Comparison of ENCODE assay signal across 8 cellular contexts in the genomic region with DNA sequence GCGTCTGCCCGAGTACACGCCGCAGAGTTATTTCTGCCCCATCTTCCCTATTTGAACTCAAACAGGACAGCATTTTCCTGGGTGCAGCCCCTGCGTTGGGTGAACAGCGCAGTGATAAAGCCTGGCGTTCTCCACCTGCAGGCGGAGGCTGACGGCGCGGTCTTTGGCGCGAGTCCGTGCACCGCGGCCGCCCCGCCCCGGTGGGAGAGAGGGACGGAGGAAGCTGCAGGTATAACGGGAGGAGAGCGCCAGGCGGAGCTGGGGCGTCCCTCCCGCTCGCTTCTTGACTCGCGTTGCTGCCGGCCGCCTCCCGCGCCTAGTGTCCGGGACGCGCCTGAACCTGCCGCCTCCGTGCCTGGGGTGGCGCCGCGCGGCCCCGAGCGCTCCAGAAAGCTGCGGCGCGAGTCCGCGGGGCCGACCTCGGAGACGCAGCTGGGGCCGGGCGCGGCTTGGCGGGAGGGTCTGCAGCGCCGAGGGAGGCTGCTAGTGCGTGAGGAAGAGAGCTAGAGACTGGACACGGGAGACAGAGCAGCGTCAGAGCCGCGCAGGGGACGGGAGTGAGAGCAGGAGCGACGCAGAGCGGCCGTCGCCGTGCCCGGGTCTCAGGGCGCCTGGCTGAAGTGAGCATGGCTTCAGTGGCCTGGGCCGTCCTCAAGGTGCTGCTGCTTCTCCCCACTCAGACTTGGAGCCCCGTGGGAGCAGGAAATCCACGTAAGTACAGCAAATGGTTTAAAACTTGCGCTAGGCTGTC.
DNase-seq lines count a peak whose midpoint lies in the region; ATAC-seq, FAIRE-seq and TF ChIP-seq lines count a peak whose summit lies in the region.
"Not testable (repeated sequence)": the region's sequence is repeated elsewhere in the genome, so short reads cannot be mapped to it uniquely, and the experiment has no call there.

No MANE protein-coding gene starts in this region.

- H3K4me1 ChIP-seq in Caco-2; Panc1 (ENCODE audit: control insufficient read depth, insufficient read depth, low read length); adrenal gland (replicated peaks in 1 of 2); H1 (replicated peaks in 1 of 4; ENCODE audit: control insufficient read depth in 3 of 4, insufficient read depth in 4 of 4, low read length in 3 of 4); heart left ventricle; right lobe of liver: not testable (repeated sequence)

- not testable (repeated sequence) for H4K8ac ChIP-seq in H1 (ENCODE audit: extremely low read depth, insufficient read depth, low read length)

- not testable (repeated sequence) for H2BK5ac ChIP-seq in H1 (ENCODE audit: low read depth, low read length)

- not testable (repeated sequence) for H2BK120ac ChIP-seq in H1 (replicated peaks; ENCODE audit: low read depth, low read length)

- not testable (repeated sequence) for TF ChIP-seq CTCF in Caco-2 (IDR thresholded peaks at IDR 0.05; ENCODE audit: insufficient read depth in 1 of 2, low read depth in 1 of 2, low read length in 1 of 2, severe bottlenecking in 1 of 2, unreplicated experiment in 1 of 2); Panc1 (IDR thresholded peaks at IDR 0.05); adrenal gland (IDR thresholded peaks at IDR 0.05); H1 (IDR thresholded peaks at IDR 0.05; ENCODE audit: control extremely low read depth in 1 of 3, insufficient read depth in 1 of 3, low read depth in 1 of 3, low read length in 3 of 3); heart left ventricle (IDR thresholded peaks at IDR 0.05); right lobe of liver (IDR thresholded peaks at IDR 0.05); osteocyte (IDR thresholded peaks at IDR 0.05)

- not testable (repeated sequence) for H4K5ac ChIP-seq in H1 (ENCODE audit: insufficient read length, low read depth, low read length)

- not testable (repeated sequence) for H3K18ac ChIP-seq in H1 (ENCODE audit: extremely low read depth, low read length)

- H3K4ac ChIP-seq in H1 (replicated peaks; ENCODE audit: insufficient read length, low read depth, low read length), result not testable (repeated sequence)

- not testable (repeated sequence) for H3K4me1 Mint-ChIP-seq in Caco-2 (ENCODE audit: low read depth, unreplicated experiment); osteocyte (ENCODE audit: unreplicated experiment); stimulated activated naive CD8-positive, alpha-beta T cell treated with anti-CD3 and anti-CD28 coated beads, Interleukin-15, amount 100 ng/mL, for 72 hours

- not testable (repeated sequence) for ATAC-seq in Panc1; heart left ventricle; right lobe of liver; stimulated activated naive CD8-positive, alpha-beta T cell treated with anti-CD3 and anti-CD28 coated beads, Interleukin-15, amount 100 ng/mL, for 72 hours

- not testable (repeated sequence) for H3K4me3 ChIP-seq in Caco-2 (ENCODE audit: low read depth, low read length); adrenal gland
- peak overlapping the region; percentile 19 to 33 for H3K4me3 ChIP-seq in Panc1 (ENCODE audit: low read depth in 2 of 2, low read length in 2 of 2)
- H3K4me3 ChIP-seq in H1 (ENCODE audit: extremely low read depth in 1 of 4, insufficient read depth in 2 of 4, low read depth in 3 of 4, low read length in 4 of 4), result peak overlapping the region in 3 of 4 experiments; percentile 26 to 43 (median 43); a peak in 5 of 8 replicates
- peak overlapping the region in 9 of 12 donors; percentile 10 to 47 (median 37) for H3K4me3 ChIP-seq in heart left ventricle
- H3K4me3 ChIP-seq in right lobe of liver, result peak overlapping the region in 1 of 3 donors; percentile 32

- BruUV-seq in Caco-2 (replicated peaks; lab: Mats Ljungman, UMichigan); Panc1 (replicated peaks; lab: Mats Ljungman, UMichigan): not testable (repeated sequence)

- CTCF ChIA-PET in Caco-2 (lab: Charles Lee); Panc1 (lab: Charles Lee); H1 (lab: Charles Lee; ENCODE audit: partially characterized antibody): not testable (repeated sequence)

- not testable (repeated sequence) for H3K9me3 ChIP-seq in Caco-2; Panc1 (ENCODE audit: control insufficient read depth, insufficient read depth, low read depth, low read length); adrenal gland (replicated peaks in 1 of 3); H1 (ENCODE audit: insufficient read depth in 2 of 2, low read depth in 1 of 2, low read length in 1 of 2); heart left ventricle; right lobe of liver

- H3K27me3 Mint-ChIP-seq in Caco-2 (ENCODE audit: insufficient read depth, unreplicated experiment); osteocyte (ENCODE audit: unreplicated experiment); stimulated activated naive CD8-positive, alpha-beta T cell treated with anti-CD3 and anti-CD28 coated beads, Interleukin-15, amount 100 ng/mL, for 72 hours: not testable (repeated sequence)

- H3K9me3 Mint-ChIP-seq in Caco-2 (ENCODE audit: unreplicated experiment); osteocyte (ENCODE audit: unreplicated experiment); stimulated activated naive CD8-positive, alpha-beta T cell treated with anti-CD3 and anti-CD28 coated beads, Interleukin-15, amount 100 ng/mL, for 72 hours: not testable (repeated sequence)

- H2AFZ ChIP-seq in H1 (ENCODE audit: low read length), result not testable (repeated sequence)

- TF ChIP-seq RAD21 in H1 (IDR thresholded peaks at IDR 0.05 in 1 of 2, conservative IDR thresholded peaks at IDR 0.05 in 1 of 2; ENCODE audit: low read depth in 2 of 2, low read length in 2 of 2), result not testable (repeated sequence)

- not testable (repeated sequence) for H3K23me2 ChIP-seq in H1 (ENCODE audit: low read depth, low read length)

- in situ Hi-C loops in Panc1 (cut with HindIII; ENCODE audit: low pct_unique_long_range_greater_than_20kb, low sequenced_read_pairs), result not testable (repeated sequence)

- not testable (repeated sequence) for H4K91ac ChIP-seq in H1 (replicated peaks; ENCODE audit: insufficient read length, low read length)

- not testable (repeated sequence) for H3K4me2 ChIP-seq in H1 (ENCODE audit: insufficient read depth in 1 of 2, low read depth in 2 of 2, low read length in 2 of 2)

- H2BK20ac ChIP-seq in H1 (ENCODE audit: low read length), result not testable (repeated sequence)

- WGBS in adrenal gland, 4 donors, result 0 to 8% (median 1%) methylated on average over 2 to 42 of the region's 75 CpGs
- WGBS in H1 (ENCODE audit: extremely low coverage in 1 of 2, insufficient coverage in 1 of 2, insufficient read length in 1 of 2, insufficient replicate concordance in 2 of 2, low coverage in 1 of 2, low lambda C conversion rate in 2 of 2, missing lambda C conversion rate in 1 of 2), 2 experiments, result 2% methylated on average over 8 of the region's 75 CpGs; no CpG with 5 or more reads in 1 of the 2 experiments
- WGBS in heart left ventricle, 4 donors, result 0 to 5% (median 0%) methylated on average over 2 to 42 of the region's 75 CpGs
- WGBS in right lobe of liver (ENCODE audit: insufficient coverage, low coverage, low lambda C conversion rate, missing lambda C conversion rate), result under 1% methylated on average over 17 of the region's 75 CpGs

- H3K4me3 Mint-ChIP-seq in Caco-2 (ENCODE audit: unreplicated experiment) (peak overlapping the region; percentile 54), osteocyte (ENCODE audit: unreplicated experiment) (peak overlapping the region; percentile 70)
- H3K4me3 Mint-ChIP-seq in stimulated activated naive CD8-positive, alpha-beta T cell treated with anti-CD3 and anti-CD28 coated beads, Interleukin-15, amount 100 ng/mL, for 72 hours, result peak overlapping the region; percentile 39 to 60

- H3K36me3 ChIP-seq in Caco-2 (ENCODE audit: control insufficient read depth, insufficient read depth, low read length); Panc1 (ENCODE audit: control insufficient read depth, insufficient read depth, low read length); adrenal gland (replicated peaks in 1 of 2); H1 (ENCODE audit: control insufficient read depth in 2 of 4, insufficient read depth in 4 of 4, low read length in 3 of 4); heart left ventricle; right lobe of liver: not testable (repeated sequence)

- FAIRE-seq in H1 (lab: Jason Lieb, UNC), result not testable (repeated sequence)

- H3K27me3 ChIP-seq in Caco-2 (replicated peaks; ENCODE audit: control insufficient read depth, insufficient read depth, low read length); Panc1 (ENCODE audit: control insufficient read depth, insufficient read depth, low read length); adrenal gland; H1 (replicated peaks in 1 of 4; ENCODE audit: control insufficient read depth in 3 of 4, extremely low read depth in 1 of 4, insufficient read depth in 3 of 4, low read length in 3 of 4); heart left ventricle; right lobe of liver: not testable (repeated sequence)

- H3K79me2 ChIP-seq in H1 (ENCODE audit: control insufficient read depth in 1 of 2, insufficient read depth in 2 of 2, low read length in 2 of 2), result not testable (repeated sequence)

- POLR2A ChIA-PET in Caco-2 (lab: Charles Lee); Panc1 (lab: Charles Lee); H1 (lab: Charles Lee; ENCODE audit: partially characterized antibody): not testable (repeated sequence)

- not testable (repeated sequence) for H3K23ac ChIP-seq in H1 (ENCODE audit: insufficient read length)

- not testable (repeated sequence) for H3K14ac ChIP-seq in H1 (ENCODE audit: insufficient read length)

- H2BK15ac ChIP-seq in H1 (ENCODE audit: low read length), result not testable (repeated sequence)

- not testable (repeated sequence) for TF ChIP-seq EP300 in H1 (IDR thresholded peaks at IDR 0.05; ENCODE audit: borderline replicate concordance in 1 of 2, low read depth in 2 of 2, low read length in 2 of 2)

- H3K27ac Mint-ChIP-seq in Caco-2 (ENCODE audit: unreplicated experiment); osteocyte (ENCODE audit: unreplicated experiment); stimulated activated naive CD8-positive, alpha-beta T cell treated with anti-CD3 and anti-CD28 coated beads, Interleukin-15, amount 100 ng/mL, for 72 hours: not testable (repeated sequence)

- not testable (repeated sequence) for TF ChIP-seq POLR2A in adrenal gland (IDR thresholded peaks at IDR 0.05); H1 (IDR thresholded peaks at IDR 0.05; ENCODE audit: control extremely low read depth in 1 of 2, low read depth in 2 of 2, low read length in 2 of 2); heart left ventricle (IDR thresholded peaks at IDR 0.05); right lobe of liver (IDR thresholded peaks at IDR 0.05)

- H2AK5ac ChIP-seq in H1 (ENCODE audit: low read depth, low read length), result not testable (repeated sequence)

- intact Hi-C loops in Caco-2 (cut with micrococcal nuclease; ENCODE audit: unreplicated experiment); Panc1 (cut with micrococcal nuclease; ENCODE audit: unreplicated experiment); adrenal gland (cut with DNase I); heart left ventricle (cut with DNase I); right lobe of liver (cut with DNase I): not testable (repeated sequence)

- H3K36me3 Mint-ChIP-seq in Caco-2 (ENCODE audit: insufficient read depth, unreplicated experiment); osteocyte (ENCODE audit: unreplicated experiment): not testable (repeated sequence)

- not testable (repeated sequence) for H3K79me1 ChIP-seq in H1 (ENCODE audit: low read depth, low read length)

- not testable (repeated sequence) for H3K27ac ChIP-seq in Panc1 (ENCODE audit: low read length); adrenal gland; H1 (ENCODE audit: low read depth, low read length); right lobe of liver
- peak overlapping the region in 2 of 12 donors; percentile 43 to 61 for H3K27ac ChIP-seq in heart left ventricle

- H3K9ac ChIP-seq in H1 (replicated peaks in 1 of 4; ENCODE audit: extremely low read depth in 1 of 4, low read depth in 3 of 4, low read length in 3 of 4), result peak overlapping the region in 1 of 4 experiments; percentile 37; a peak in 1 of 7 replicates

- H3K56ac ChIP-seq in H1 (replicated peaks; ENCODE audit: insufficient read length, low read depth, low read length), result not testable (repeated sequence)

- DNase-seq in Caco-2, result peak; percentile 32 to 42
- not testable (repeated sequence) for DNase-seq in Panc1 (ENCODE audit: low read depth, low spot score); osteocyte (ENCODE audit: extremely low spot score, unreplicated experiment)
- DNase-seq in adrenal gland, result peak in 4 of 7 donors; percentile 4 to 41 (median 10)
- peak in 1 of 2 experiments; percentile 51 for DNase-seq in H1 (ENCODE audit: low read depth in 1 of 2, low spot score in 2 of 2)
- DNase-seq in heart left ventricle, result peak in 3 of 5 donors; percentile 10 to 23 (median 18)
- DNase-seq in right lobe of liver, result peak in 2 of 3 donors; percentile 20 to 50
- peak; percentile 3 to 19 for DNase-seq in stimulated activated naive CD8-positive, alpha-beta T cell treated with anti-CD3 and anti-CD28 coated beads, Interleukin-15, amount 100 ng/mL, for 72 hours

- H4K20me1 ChIP-seq in H1 (replicated peaks in 1 of 2; ENCODE audit: control insufficient read depth in 1 of 2, insufficient read depth in 2 of 2, low read length in 2 of 2), result not testable (repeated sequence)

- not testable (repeated sequence) for H2BK12ac ChIP-seq in H1 (ENCODE audit: low read depth, low read length)
